In genomic region chrX:78545233-78545632, GRCh38 we compare ENCODE assay signal across 1 cellular context.
TF ChIP-seq lines count a peak whose summit lies in the region.

No MANE protein-coding gene starts in this region.

TF ChIP-seq in HepG2, 621 proteins besides CTCF, POLR2A, EP300 and RAD21 (continued from another document):
- TF ChIP-seq AHDC1 (CRISPR knock-in tag; IDR thresholded peaks at IDR 0.05; ENCODE audit: borderline replicate concordance) (no peak), ZNF660 (CRISPR knock-in tag; IDR thresholded peaks at IDR 0.05; ENCODE audit: borderline replicate concordance, low read depth) (no peak), REL (CRISPR knock-in tag; conservative IDR thresholded peaks at IDR 0.05) (no peak), STAT6 (CRISPR knock-in tag; IDR thresholded peaks at IDR 0.05; ENCODE audit: borderline replicate concordance) (no peak), ELF4 (CRISPR knock-in tag; IDR thresholded peaks at IDR 0.05; ENCODE audit: borderline replicate concordance) (no peak), HBP1 (CRISPR knock-in tag; IDR thresholded peaks at IDR 0.05; ENCODE audit: low read depth) (no peak), ZMYM3 (CRISPR knock-in tag; IDR thresholded peaks at IDR 0.05) (no peak), ZNF737 (CRISPR knock-in tag; IDR thresholded peaks at IDR 0.05; ENCODE audit: borderline replicate concordance) (no peak), KAT7 (CRISPR knock-in tag; IDR thresholded peaks at IDR 0.05; ENCODE audit: borderline replicate concordance) (no peak), PRMT3 (CRISPR knock-in tag; IDR thresholded peaks at IDR 0.05; ENCODE audit: borderline replicate concordance, low read depth) (no peak), ZNF124 (CRISPR knock-in tag; IDR thresholded peaks at IDR 0.05) (no peak), REPIN1 (CRISPR knock-in tag; IDR thresholded peaks at IDR 0.05; ENCODE audit: borderline replicate concordance, low read depth) (no peak), ZNF510 (CRISPR knock-in tag; IDR thresholded peaks at IDR 0.05; ENCODE audit: low read depth) (no peak)
